Comparison of ENCODE assay signal across 15 cellular contexts in genomic region chr17:81999975-82000802, GRCh38.
"Had no signal": no experiment of that assay in that cellular context is flagged by ENCODE, and none has a peak within 500 bp of the region (broad histone marks: within the 10 kb centered on the region; RNA-seq: fewer than 3 reads in every experiment).

No MANE protein-coding gene starts in this region.

- H3K27me3 Mint-ChIP-seq: activated CD4-positive, alpha-beta memory T cell treated with anti-CD3 and anti-CD28 coated beads for 36 hours; activated CD8-positive, alpha-beta memory T cell treated with anti-CD3 and anti-CD28 coated beads, Interleukin-2, amount 10 ng/mL, durations not matched to agents 7 days and 5 days; activated naive CD4-positive, alpha-beta T cell treated with anti-CD3 and anti-CD28 coated beads, Interleukin-2, amount 50 U/mL, for 24 hours; activated T-cell treated with anti-CD3 and anti-CD28 coated beads, Interleukin-2, amount 50 U/mL, for 24 hours; type B pancreatic cell had no signal

- H3K9me3 ChIP-seq: adrenal gland had no signal

- H3K4me1 ChIP-seq: parathyroid adenoma had no signal

- H3K9me3 Mint-ChIP-seq: activated CD4-positive, alpha-beta memory T cell treated with anti-CD3 and anti-CD28 coated beads for 36 hours; activated naive CD4-positive, alpha-beta T cell treated with anti-CD3 and anti-CD28 coated beads, Interleukin-2, amount 50 U/mL, for 24 hours; activated T-cell treated with anti-CD3 and anti-CD28 coated beads, Interleukin-2, amount 50 U/mL, for 24 hours; type B pancreatic cell had no signal

- H3K27me3 ChIP-seq: adrenal gland had no signal

- DNase-seq: activated CD4-positive, alpha-beta memory T cell treated with anti-CD3 and anti-CD28 coated beads for 36 hours; activated CD8-positive, alpha-beta memory T cell treated with anti-CD3 and anti-CD28 coated beads, Interleukin-2, amount 10 ng/mL, durations not matched to agents 7 days and 5 days; activated effector memory CD4-positive, alpha-beta T cell treated with Interleukin-2 at 50 U/mL for 16 hours; activated T-cell treated with anti-CD3 and anti-CD28 coated beads, Interleukin-2, amount 50 U/mL, for 24 hours; adrenal gland; erythroblast; kidney glomerular epithelial cell; midbrain; stimulated activated CD4-positive, alpha-beta T cell treated with anti-CD3 and anti-CD28 coated beads, Interleukin-15, amount 100 ng/mL, for 24 hours; stimulated activated CD4-positive, alpha-beta T cell treated with anti-CD3 and anti-CD28 coated beads, Interleukin-4, amount 100 ng/mL, for 24 hours; stimulated activated naive CD4-positive, alpha-beta T cell had no signal

- H3K4me1 Mint-ChIP-seq: activated CD8-positive, alpha-beta memory T cell treated with anti-CD3 and anti-CD28 coated beads, Interleukin-2, amount 10 ng/mL, durations not matched to agents 7 days and 5 days; activated naive CD4-positive, alpha-beta T cell treated with anti-CD3 and anti-CD28 coated beads, Interleukin-2, amount 50 U/mL, for 24 hours had no signal

- H3K4me3 Mint-ChIP-seq: activated CD4-positive, alpha-beta memory T cell treated with anti-CD3 and anti-CD28 coated beads for 36 hours; activated CD8-positive, alpha-beta memory T cell treated with anti-CD3 and anti-CD28 coated beads, Interleukin-2, amount 10 ng/mL, durations not matched to agents 7 days and 5 days; activated naive CD4-positive, alpha-beta T cell treated with anti-CD3 and anti-CD28 coated beads, Interleukin-2, amount 50 U/mL, for 24 hours; activated T-cell treated with anti-CD3 and anti-CD28 coated beads, Interleukin-2, amount 50 U/mL, for 24 hours; type B pancreatic cell had no signal

- ATAC-seq: activated CD8-positive, alpha-beta memory T cell treated with anti-CD3 and anti-CD28 coated beads, Interleukin-2, amount 10 ng/mL, durations not matched to agents 7 days and 5 days had no signal

- H3K9ac ChIP-seq: parathyroid adenoma had no signal

- H3K27ac ChIP-seq: adrenal gland, parathyroid adenoma had no signal

- H2AFZ ChIP-seq: parathyroid adenoma had no signal

- H3K36me3 ChIP-seq: adrenal gland had no signal

- H3K36me3 Mint-ChIP-seq: activated CD4-positive, alpha-beta memory T cell treated with anti-CD3 and anti-CD28 coated beads for 36 hours; activated CD8-positive, alpha-beta memory T cell treated with anti-CD3 and anti-CD28 coated beads, Interleukin-2, amount 10 ng/mL, durations not matched to agents 7 days and 5 days; activated naive CD4-positive, alpha-beta T cell treated with anti-CD3 and anti-CD28 coated beads, Interleukin-2, amount 50 U/mL, for 24 hours had no signal

- H3K27ac Mint-ChIP-seq: activated CD4-positive, alpha-beta memory T cell treated with anti-CD3 and anti-CD28 coated beads for 36 hours; activated CD8-positive, alpha-beta memory T cell treated with anti-CD3 and anti-CD28 coated beads, Interleukin-2, amount 10 ng/mL, durations not matched to agents 7 days and 5 days; activated naive CD4-positive, alpha-beta T cell treated with anti-CD3 and anti-CD28 coated beads, Interleukin-2, amount 50 U/mL, for 24 hours; activated T-cell treated with anti-CD3 and anti-CD28 coated beads, Interleukin-2, amount 50 U/mL, for 24 hours; type B pancreatic cell had no signal

- H3K4me3 ChIP-seq: adrenal gland, lung had no signal
